Comparison of ENCODE assay signal across 1 cellular context in genomic region chr16:369275-369865, GRCh38.
TF ChIP-seq lines count a peak whose summit lies in the region.

No MANE protein-coding gene starts in this region.

TF ChIP-seq in GM12878, 131 proteins besides CTCF, POLR2A, EP300 and RAD21:
- no peak for TF ChIP-seq CREM (IDR thresholded peaks at IDR 0.05; ENCODE audit: low read depth)
